ENCODE assay signal across 2 cellular contexts in the genomic region with DNA sequence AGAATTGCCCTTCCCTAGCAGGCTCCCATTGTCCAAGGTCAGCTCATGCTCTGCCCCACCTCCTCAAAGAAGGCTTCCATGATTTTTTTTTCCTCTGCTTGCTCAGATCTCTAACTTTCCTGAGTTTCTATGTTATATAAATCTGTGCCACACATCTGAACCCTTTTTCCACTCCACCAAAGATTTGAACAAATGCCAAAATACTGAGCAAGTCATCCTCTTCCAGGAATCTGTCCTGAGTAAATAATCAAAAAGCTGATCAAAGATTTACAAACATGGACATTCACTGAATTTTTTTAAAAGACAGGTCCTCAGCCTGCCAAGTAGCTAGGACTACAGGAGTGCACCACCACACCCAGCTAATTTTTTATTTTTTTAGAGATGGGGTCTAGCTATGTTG.
TF ChIP-seq lines count a peak whose summit lies in the region.

No MANE protein-coding gene starts in this region.

TF ChIP-seq in IMR-90, 13 proteins besides CTCF, POLR2A, EP300 and RAD21 (continued from another document):
- no peak for TF ChIP-seq MAZ (IDR thresholded peaks at IDR 0.05; ENCODE audit: borderline replicate concordance, low read depth, low read length)
- TF ChIP-seq, protein P1, sequence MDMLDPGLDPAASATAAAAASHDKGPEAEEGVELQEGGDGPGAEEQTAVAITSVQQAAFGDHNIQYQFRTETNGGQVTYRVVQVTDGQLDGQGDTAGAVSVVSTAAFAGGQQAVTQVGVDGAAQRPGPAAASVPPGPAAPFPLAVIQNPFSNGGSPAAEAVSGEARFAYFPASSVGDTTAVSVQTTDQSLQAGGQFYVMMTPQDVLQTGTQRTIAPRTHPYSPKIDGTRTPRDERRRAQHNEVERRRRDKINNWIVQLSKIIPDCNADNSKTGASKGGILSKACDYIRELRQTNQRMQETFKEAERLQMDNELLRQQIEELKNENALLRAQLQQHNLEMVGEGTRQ (IDR thresholded peaks at IDR 0.05; ENCODE audit: low read depth, low read length) = no peak
- TF ChIP-seq NFE2L2 (IDR thresholded peaks at IDR 0.05; ENCODE audit: low read depth, low read length) = no peak
- no peak for TF ChIP-seq FOS (IDR thresholded peaks at IDR 0.05; ENCODE audit: low read depth, low read length)
- no peak for TF ChIP-seq CEBPB (IDR thresholded peaks at IDR 0.05; ENCODE audit: low read depth, low read length)
- no peak for TF ChIP-seq RCOR1 (IDR thresholded peaks at IDR 0.05; ENCODE audit: insufficient replicate concordance, low read length)
- no peak for TF ChIP-seq RFX5 (IDR thresholded peaks at IDR 0.05; ENCODE audit: low read depth, low read length)

TF ChIP-seq in K562, 482 proteins besides CTCF, POLR2A, EP300 and RAD21 (continued from another document):
- TF ChIP-seq RCOR1 (IDR thresholded peaks at IDR 0.05; ENCODE audit: borderline replicate concordance in 1 of 2, low read depth in 2 of 2, low read length in 2 of 2) (peak in 1 of 2 experiments; percentile 45; a peak in 1 of 4 replicates), ZFP36 (IDR thresholded peaks at IDR 0.05; ENCODE audit: low read depth, low read length, partially characterized antibody) (peak; percentile 86), KLF1 (tag; IDR thresholded peaks at IDR 0.05) (no peak), ZC3H11A (IDR thresholded peaks at IDR 0.05; ENCODE audit: low read depth, low read length) (no peak), HDAC1 (IDR thresholded peaks at IDR 0.05) (0 out of 4 replicates have a peak, but pooled peaks of 1 of the 2 experiments have one; percentile 13), NFE2 (IDR thresholded peaks at IDR 0.05; ENCODE audit: low read depth) (peak; percentile 29; the same call in 1 of the 2 replicates), MAFK (IDR thresholded peaks at IDR 0.05; ENCODE audit: low read length) (no peak), C11orf30 (IDR thresholded peaks at IDR 0.05; ENCODE audit: low read depth) (peak; percentile 36; the same call in 1 of the 2 replicates), KDM1A (IDR thresholded peaks at IDR 0.05) (peak; percentile 49 to 65; a peak in 3 of 4 replicates)
- TF ChIP-seq, protein P2, sequence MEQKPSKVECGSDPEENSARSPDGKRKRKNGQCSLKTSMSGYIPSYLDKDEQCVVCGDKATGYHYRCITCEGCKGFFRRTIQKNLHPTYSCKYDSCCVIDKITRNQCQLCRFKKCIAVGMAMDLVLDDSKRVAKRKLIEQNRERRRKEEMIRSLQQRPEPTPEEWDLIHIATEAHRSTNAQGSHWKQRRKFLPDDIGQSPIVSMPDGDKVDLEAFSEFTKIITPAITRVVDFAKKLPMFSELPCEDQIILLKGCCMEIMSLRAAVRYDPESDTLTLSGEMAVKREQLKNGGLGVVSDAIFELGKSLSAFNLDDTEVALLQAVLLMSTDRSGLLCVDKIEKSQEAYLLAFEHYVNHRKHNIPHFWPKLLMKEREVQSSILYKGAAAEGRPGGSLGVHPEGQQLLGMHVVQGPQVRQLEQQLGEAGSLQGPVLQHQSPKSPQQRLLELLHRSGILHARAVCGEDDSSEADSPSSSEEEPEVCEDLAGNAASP (IDR thresholded peaks at IDR 0.05) = no peak
- TF ChIP-seq, protein P3, sequence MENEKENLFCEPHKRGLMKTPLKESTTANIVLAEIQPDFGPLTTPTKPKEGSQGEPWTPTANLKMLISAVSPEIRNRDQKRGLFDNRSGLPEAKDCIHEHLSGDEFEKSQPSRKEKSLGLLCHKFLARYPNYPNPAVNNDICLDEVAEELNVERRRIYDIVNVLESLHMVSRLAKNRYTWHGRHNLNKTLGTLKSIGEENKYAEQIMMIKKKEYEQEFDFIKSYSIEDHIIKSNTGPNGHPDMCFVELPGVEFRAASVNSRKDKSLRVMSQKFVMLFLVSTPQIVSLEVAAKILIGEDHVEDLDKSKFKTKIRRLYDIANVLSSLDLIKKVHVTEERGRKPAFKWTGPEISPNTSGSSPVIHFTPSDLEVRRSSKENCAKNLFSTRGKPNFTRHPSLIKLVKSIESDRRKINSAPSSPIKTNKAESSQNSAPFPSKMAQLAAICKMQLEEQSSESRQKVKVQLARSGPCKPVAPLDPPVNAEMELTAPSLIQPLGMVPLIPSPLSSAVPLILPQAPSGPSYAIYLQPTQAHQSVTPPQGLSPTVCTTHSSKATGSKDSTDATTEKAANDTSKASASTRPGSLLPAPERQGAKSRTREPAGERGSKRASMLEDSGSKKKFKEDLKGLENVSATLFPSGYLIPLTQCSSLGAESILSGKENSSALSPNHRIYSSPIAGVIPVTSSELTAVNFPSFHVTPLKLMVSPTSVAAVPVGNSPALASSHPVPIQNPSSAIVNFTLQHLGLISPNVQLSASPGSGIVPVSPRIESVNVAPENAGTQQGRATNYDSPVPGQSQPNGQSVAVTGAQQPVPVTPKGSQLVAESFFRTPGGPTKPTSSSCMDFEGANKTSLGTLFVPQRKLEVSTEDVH (IDR thresholded peaks at IDR 0.05; ENCODE audit: low read depth, partially characterized antibody) = no peak
- TF ChIP-seq, protein P4, sequence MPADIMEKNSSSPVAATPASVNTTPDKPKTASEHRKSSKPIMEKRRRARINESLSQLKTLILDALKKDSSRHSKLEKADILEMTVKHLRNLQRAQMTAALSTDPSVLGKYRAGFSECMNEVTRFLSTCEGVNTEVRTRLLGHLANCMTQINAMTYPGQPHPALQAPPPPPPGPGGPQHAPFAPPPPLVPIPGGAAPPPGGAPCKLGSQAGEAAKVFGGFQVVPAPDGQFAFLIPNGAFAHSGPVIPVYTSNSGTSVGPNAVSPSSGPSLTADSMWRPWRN (IDR thresholded peaks at IDR 0.05; ENCODE audit: low read depth) = no peak
